In genomic region chr1:3070304-3070653, GRCh38 we compare ENCODE assay signal across 10 cellular contexts. TPM values are rescaled to one million over a fixed set of nuclear protein-coding genes. Genes with fewer than 3 reads are reported as not detected.
DNase-seq lines count a peak whose midpoint lies in the region; ATAC-seq and TF ChIP-seq lines count a peak whose summit lies in the region.
"Had no signal": no experiment of that assay in that cellular context is flagged by ENCODE, and none has a peak within 500 bp of the region (broad histone marks: within the 10 kb centered on the region; RNA-seq: fewer than 3 reads in every experiment).

No MANE protein-coding gene starts in this region.

- H3K4me1 ChIP-seq in mucosa of rectum (ENCODE audit: control insufficient read depth in 2 of 2, insufficient read depth in 2 of 2, low read length in 2 of 2) (no peaks in the 10 kb centered on the region), tibial nerve (peaks cover 0 to 79% (median 19%) of the 10 kb centered on the region in 4 donors)

- 0% methylated on average over 14 of the region's 59 CpGs; no CpG with 5 or more reads in 1 of the 2 donors for WGBS in tibial nerve, 2 donors

- H3K36me3 ChIP-seq in mucosa of rectum (ENCODE audit: control insufficient read depth in 2 of 2, insufficient read depth in 2 of 2, low read length in 2 of 2) (no peaks in the 10 kb centered on the region), tibial nerve (no peaks in the 10 kb centered on the region)

- no peak for ATAC-seq in HG03045 (IDR thresholded peaks at IDR 0.05; ENCODE audit: unreplicated experiment)

- H3K4me3 ChIP-seq in coronary artery (peak overlapping the region; percentile 99), mucosa of rectum (ENCODE audit: low read length in 2 of 2) (peak overlapping the region; percentile 52 to 60), tibial nerve (peak overlapping the region; percentile 67 to 87 (median 77))

- H3K9me3 ChIP-seq in mucosa of rectum (ENCODE audit: control insufficient read depth in 2 of 2, low read length in 2 of 2) (no peaks in the 10 kb centered on the region), tibial nerve (no peaks in the 10 kb centered on the region)

- H3K27me3 ChIP-seq in mucosa of rectum (ENCODE audit: control insufficient read depth in 2 of 2, insufficient read depth in 2 of 2, low read length in 2 of 2): peaks cover 22 to 28% of the 10 kb centered on the region in 2 donors
- H3K27me3 ChIP-seq in tibial nerve: peaks cover 0 to 80% of the 10 kb centered on the region in 2 donors

- peak overlapping the region; percentile 100 for H3K27ac ChIP-seq in coronary artery
- H3K27ac ChIP-seq in mucosa of rectum (ENCODE audit: low read depth in 2 of 2, low read length in 2 of 2): no peak overlapping the region
- peak overlapping the region; percentile 91 to 97 (median 97) for H3K27ac ChIP-seq in tibial nerve
- H3K27ac ChIP-seq: 22Rv1 had no signal

- TF ChIP-seq EP300 in tibial nerve (IDR thresholded peaks at IDR 0.05): no peak

- no peak overlapping the region for H3K9ac ChIP-seq in mucosa of rectum (ENCODE audit: low read depth in 1 of 2, low read length in 2 of 2)

- no peak for TF ChIP-seq POLR2A in tibial nerve (IDR thresholded peaks at IDR 0.05)

- TF ChIP-seq CTCF in coronary artery (IDR thresholded peaks at IDR 0.05) (no peak), tibial nerve (IDR thresholded peaks at IDR 0.05) (no peak)

- DNase-seq in DMS 273 (lab: John Stamatoyannopoulos, UW; ENCODE audit: unreplicated experiment) (peak; percentile 43), DMS 273 treated with DMSO at 0.1 percent for 48 hours (lab: John Stamatoyannopoulos, UW) (no peak), coronary artery (ENCODE audit: low spot score) (no peak), tibial nerve (ENCODE audit: low spot score in 2 of 2) (no peak)
- DNase-seq in activated CD4-positive, alpha-beta T cell treated with anti-CD3 and anti-CD28 coated beads for 48 hours: no peak
- DNase-seq in stimulated activated naive CD4-positive, alpha-beta T cell treated with Interleukin-2 at 50 U/mL for 16 hours (lab: John Stamatoyannopoulos, UW): no peak
- DNase-seq: activated CD8-positive, alpha-beta memory T cell treated with anti-CD3 and anti-CD28 coated beads, Interleukin-2, amount 10 ng/mL, durations not matched to agents 7 days and 5 days had no signal

RNA-seq across cellular contexts. Expression of gene PRDM16, which starts 1.3 kb away (rescaled TPM):
- total RNA-seq in tibial nerve: 10 to 100 TPM in 3 of 4 donors, 1 to 10 TPM in 1; 5.9 to 41.7 (median 11.2) TPM
- total RNA-seq: activated CD8-positive, alpha-beta memory T cell treated with anti-CD3 and anti-CD28 coated beads, Interleukin-2, amount 10 ng/mL, durations not matched to agents 7 days and 5 days had no signal

RNA-seq across cellular contexts. Expression of gene ACTRT2, which starts 49.0 kb away (rescaled TPM):
- total RNA-seq in tibial nerve: not detected
- total RNA-seq: activated CD8-positive, alpha-beta memory T cell treated with anti-CD3 and anti-CD28 coated beads, Interleukin-2, amount 10 ng/mL, durations not matched to agents 7 days and 5 days had no signal

Comparison
In these comparisons a context has a peak if more than half of its experiments do, and no peak if none do; other contexts are left out.
1. H3K27ac ChIP-seq: peak in coronary artery (2 of 2) and tibial nerve (4 of 4); none in mucosa of rectum (0 of 2).
2. Peak in every context shown above with its lines, with median percentiles within 50 percentile points of each other: H3K4me3 ChIP-seq.